ENCODE assay signal across 12 cellular contexts in the genomic region with DNA sequence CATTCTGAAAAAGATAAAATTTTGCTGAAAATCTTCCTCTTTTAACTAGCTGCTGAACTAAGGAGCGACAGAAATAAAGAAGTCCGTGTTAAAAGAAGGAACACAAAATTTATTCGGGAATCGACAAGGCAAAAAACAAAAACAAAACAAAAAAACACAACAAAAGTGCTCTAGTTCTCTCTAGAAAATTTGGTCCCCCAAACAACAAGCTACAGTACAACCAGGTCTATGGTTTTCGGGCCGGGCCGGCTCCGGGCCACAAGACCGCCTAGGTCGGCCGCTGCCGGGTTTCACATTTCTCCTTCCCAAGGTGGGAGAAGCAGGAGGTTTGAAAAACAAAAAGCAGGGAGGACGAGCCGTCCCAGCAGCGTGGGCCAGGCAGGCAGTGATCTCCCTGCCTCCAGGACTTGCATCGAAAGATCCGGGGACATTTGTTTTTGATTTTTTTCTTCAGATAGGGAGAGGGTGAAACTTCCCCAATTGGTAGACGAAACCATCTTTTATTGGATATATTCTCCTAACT. TPM values are rescaled to one million over a fixed set of nuclear protein-coding genes. Genes with fewer than 3 reads are reported as not detected.
DNase-seq lines count a peak whose midpoint lies in the region; ATAC-seq and TF ChIP-seq lines count a peak whose summit lies in the region.
"Had no signal": no experiment of that assay in that cellular context is flagged by ENCODE, and none has a peak within 500 bp of the region (broad histone marks: within the 10 kb centered on the region; RNA-seq: fewer than 3 reads in every experiment).

No MANE protein-coding gene starts in this region.

- no peaks in the 10 kb centered on the region for H3K36me3 ChIP-seq in thoracic aorta
- H3K36me3 ChIP-seq: BLaER1, prostate gland had no signal

- peaks cover 19 to 34% of the 10 kb centered on the region in 2 donors for H3K4me1 ChIP-seq in thoracic aorta (ENCODE audit: control insufficient read depth in 1 of 2, low read depth in 2 of 2)

- no peak for TF ChIP-seq CTCF in thoracic aorta (IDR thresholded peaks at IDR 0.05)

- no peaks in the 10 kb centered on the region for H3K9me3 Mint-ChIP-seq in activated naive CD4-positive, alpha-beta T cell treated with anti-CD3 and anti-CD28 coated beads, Interleukin-2, amount 50 U/mL, for 24 hours
- H3K9me3 Mint-ChIP-seq in activated naive CD8-positive, alpha-beta T cell treated with anti-CD3 and anti-CD28 coated beads, Interleukin-2, amount 50 U/mL, for 24 hours = no peaks in the 10 kb centered on the region
- no peaks in the 10 kb centered on the region for H3K9me3 Mint-ChIP-seq in memory B cell

- peaks cover 1% of the 10 kb centered on the region for H3K36me3 Mint-ChIP-seq in activated naive CD4-positive, alpha-beta T cell treated with anti-CD3 and anti-CD28 coated beads, Interleukin-2, amount 50 U/mL, for 24 hours
- peaks cover 4% of the 10 kb centered on the region for H3K36me3 Mint-ChIP-seq in activated naive CD8-positive, alpha-beta T cell treated with anti-CD3 and anti-CD28 coated beads, Interleukin-2, amount 50 U/mL, for 24 hours (ENCODE audit: low read depth)
- H3K36me3 Mint-ChIP-seq in memory B cell = peaks cover 3% of the 10 kb centered on the region

- ATAC-seq in activated naive CD8-positive, alpha-beta T cell treated with anti-CD3 and anti-CD28 coated beads, Interleukin-2, amount 50 U/mL, for 24 hours = no peak
- no peak for ATAC-seq in memory B cell (ENCODE audit: low read depth)
- no peak for ATAC-seq in thoracic aorta (ENCODE audit: insufficient number of reproducible peaks, low FRiP score, low read depth)

- H3K27me3 Mint-ChIP-seq in activated naive CD4-positive, alpha-beta T cell treated with anti-CD3 and anti-CD28 coated beads, Interleukin-2, amount 50 U/mL, for 24 hours = peaks cover 67% of the 10 kb centered on the region
- H3K27me3 Mint-ChIP-seq in activated naive CD8-positive, alpha-beta T cell treated with anti-CD3 and anti-CD28 coated beads, Interleukin-2, amount 50 U/mL, for 24 hours = peaks cover 80% of the 10 kb centered on the region
- peaks cover 33% of the 10 kb centered on the region for H3K27me3 Mint-ChIP-seq in memory B cell

- peaks cover 28% of the 10 kb centered on the region for H3K4me1 Mint-ChIP-seq in activated naive CD4-positive, alpha-beta T cell treated with anti-CD3 and anti-CD28 coated beads, Interleukin-2, amount 50 U/mL, for 24 hours
- peaks cover 26% of the 10 kb centered on the region for H3K4me1 Mint-ChIP-seq in activated naive CD8-positive, alpha-beta T cell treated with anti-CD3 and anti-CD28 coated beads, Interleukin-2, amount 50 U/mL, for 24 hours
- H3K4me1 Mint-ChIP-seq in memory B cell = peaks cover 7% of the 10 kb centered on the region

- H3K9me3 ChIP-seq in thoracic aorta = no peaks in the 10 kb centered on the region
- H3K9me3 ChIP-seq: BLaER1, prostate gland had no signal

- peak overlapping the region; percentile 39 for H3K4me3 ChIP-seq in thoracic aorta
- H3K4me3 ChIP-seq: prostate gland had no signal

- peak overlapping the region; percentile 49 for H3K4me3 Mint-ChIP-seq in activated naive CD4-positive, alpha-beta T cell treated with anti-CD3 and anti-CD28 coated beads, Interleukin-2, amount 50 U/mL, for 24 hours
- H3K4me3 Mint-ChIP-seq in activated naive CD8-positive, alpha-beta T cell treated with anti-CD3 and anti-CD28 coated beads, Interleukin-2, amount 50 U/mL, for 24 hours = peak overlapping the region; percentile 42
- H3K4me3 Mint-ChIP-seq in memory B cell = peak overlapping the region; percentile 33

- H3K27ac ChIP-seq in thoracic aorta = no peak overlapping the region
- H3K27ac ChIP-seq: BLaER1, prostate gland had no signal

- peaks cover 54% of the 10 kb centered on the region for H3K27me3 ChIP-seq in thoracic aorta (replicated peaks; ENCODE audit: insufficient read depth)

- no peak overlapping the region for H3K27ac Mint-ChIP-seq in activated naive CD4-positive, alpha-beta T cell treated with anti-CD3 and anti-CD28 coated beads, Interleukin-2, amount 50 U/mL, for 24 hours
- no peak overlapping the region for H3K27ac Mint-ChIP-seq in activated naive CD8-positive, alpha-beta T cell treated with anti-CD3 and anti-CD28 coated beads, Interleukin-2, amount 50 U/mL, for 24 hours
- no peak overlapping the region for H3K27ac Mint-ChIP-seq in memory B cell

- no peak for DNase-seq in activated naive CD4-positive, alpha-beta T cell treated with Interleukin-2 at 50 U/mL for 16 hours
- no peak for DNase-seq in activated naive CD8-positive, alpha-beta T cell treated with anti-CD3 and anti-CD28 coated beads, Interleukin-2, amount 50 U/mL, for 24 hours
- DNase-seq in memory B cell (ENCODE audit: low spot score in 2 of 2) (no peak), thoracic aorta (ENCODE audit: low spot score) (no peak), NCI-H1417 (lab: John Stamatoyannopoulos, UW) (no peak), GM19240 (ENCODE audit: insufficient read length, low spot score) (no peak), DMS114 treated with DMSO at 0.1 percent for 48 hours (lab: John Stamatoyannopoulos, UW; ENCODE audit: unreplicated experiment) (no peak)
- DNase-seq: activated CD4-positive, CD25-positive, alpha-beta regulatory T cell; NCI-H2081 had no signal

RNA-seq across cellular contexts. Expression of a gene that starts 2.7 kb away (rescaled TPM):
- total RNA-seq in thoracic aorta = not detected

RNA-seq across cellular contexts. Expression of a gene that starts 2.8 kb away (rescaled TPM):
- not detected for total RNA-seq in thoracic aorta
